Comparison of ENCODE assay signal across 16 cellular contexts in genomic region chr19:58550362-58551122, GRCh38. TPM values are rescaled to one million over a fixed set of nuclear protein-coding genes. Genes with fewer than 3 reads are reported as not detected.
A peak's percentile ranks its signal among the peaks of the same experiment; 100 is the strongest.
DNase-seq lines count a peak whose midpoint lies in the region; ATAC-seq and TF ChIP-seq lines count a peak whose summit lies in the region.
"Had no signal": no experiment of that assay in that cellular context is flagged by ENCODE, and none has a peak within 500 bp of the region (broad histone marks: within the 10 kb centered on the region; RNA-seq: fewer than 3 reads in every experiment).

No MANE protein-coding gene starts in this region.

- no peaks in the 10 kb centered on the region for H3K9me3 Mint-ChIP-seq in activated T-cell treated with anti-CD3 and anti-CD28 coated beads, Interleukin-2, amount 50 U/mL, for 24 hours
- H3K9me3 Mint-ChIP-seq in activated T-helper 17 cell treated with anti-CD3 and anti-CD28 coated beads, Interleukin-2, amount 50 U/mL, for 72 hours: no peaks in the 10 kb centered on the region
- no peaks in the 10 kb centered on the region for H3K9me3 Mint-ChIP-seq in neural crest cell
- H3K9me3 Mint-ChIP-seq: activated naive CD4-positive, alpha-beta T cell treated with anti-CD3 and anti-CD28 coated beads, Interleukin-2, amount 10 ng/mL, durations not matched to agents 7 days and 5 days had no signal

- no peak for ATAC-seq in activated T-helper 17 cell treated with anti-CD3 and anti-CD28 coated beads, Interleukin-2, amount 50 U/mL, for 72 hours (replicated peaks)
- ATAC-seq in GM19035 (IDR thresholded peaks at IDR 0.05; ENCODE audit: unreplicated experiment) (no peak), HG02852 (IDR thresholded peaks at IDR 0.05; ENCODE audit: unreplicated experiment) (no peak)
- ATAC-seq: activated CD4-positive, alpha-beta T cell treated with anti-CD3 and anti-CD28 coated beads for 36 hours; left lobe of liver had no signal

- peak; percentile 30 for DNase-seq in activated T-cell treated with anti-CD3 and anti-CD28 coated beads, Interleukin-2, amount 50 U/mL, for 24 hours
- DNase-seq in activated T-cell treated with anti-CD3 and anti-CD28 coated beads for 4 hours: no peak
- DNase-seq in neural crest cell (ENCODE audit: low read depth, low spot score): no peak
- DNase-seq: activated CD4-positive, alpha-beta T cell treated with anti-CD3 and anti-CD28 coated beads for 36 hours; activated naive CD4-positive, alpha-beta T cell treated with anti-CD3 and anti-CD28 coated beads, Interleukin-2, amount 10 ng/mL, durations not matched to agents 7 days and 5 days; GOT3; head of caudate nucleus; midbrain; NCI-H1092; NCI-H2107; NCI-H510A treated with DMSO at 0.1 percent for 48 hours; uterus had no signal

- H3K27me3 Mint-ChIP-seq in activated T-cell treated with anti-CD3 and anti-CD28 coated beads, Interleukin-2, amount 50 U/mL, for 24 hours: no peaks in the 10 kb centered on the region
- H3K27me3 Mint-ChIP-seq in activated T-helper 17 cell treated with anti-CD3 and anti-CD28 coated beads, Interleukin-2, amount 50 U/mL, for 72 hours: no peaks in the 10 kb centered on the region
- H3K27me3 Mint-ChIP-seq in neural crest cell (ENCODE audit: low read depth): peaks cover 39% of the 10 kb centered on the region
- H3K27me3 Mint-ChIP-seq: activated CD4-positive, alpha-beta T cell treated with anti-CD3 and anti-CD28 coated beads for 36 hours; activated naive CD4-positive, alpha-beta T cell treated with anti-CD3 and anti-CD28 coated beads, Interleukin-2, amount 10 ng/mL, durations not matched to agents 7 days and 5 days had no signal

- TF ChIP-seq CTCF in neural crest cell (conservative IDR thresholded peaks at IDR 0.05): no peak

- peak overlapping the region; percentile 84 for H3K27ac Mint-ChIP-seq in activated T-cell treated with anti-CD3 and anti-CD28 coated beads, Interleukin-2, amount 50 U/mL, for 24 hours
- peak overlapping the region; percentile 28 for H3K27ac Mint-ChIP-seq in activated T-helper 17 cell treated with anti-CD3 and anti-CD28 coated beads, Interleukin-2, amount 50 U/mL, for 72 hours
- H3K27ac Mint-ChIP-seq in neural crest cell (ENCODE audit: unreplicated experiment): no peak overlapping the region
- H3K27ac Mint-ChIP-seq: activated naive CD4-positive, alpha-beta T cell treated with anti-CD3 and anti-CD28 coated beads, Interleukin-2, amount 10 ng/mL, durations not matched to agents 7 days and 5 days had no signal

- no peak overlapping the region for H3K4me3 Mint-ChIP-seq in activated T-cell treated with anti-CD3 and anti-CD28 coated beads, Interleukin-2, amount 50 U/mL, for 24 hours
- no peak overlapping the region for H3K4me3 Mint-ChIP-seq in activated T-helper 17 cell treated with anti-CD3 and anti-CD28 coated beads, Interleukin-2, amount 50 U/mL, for 72 hours
- H3K4me3 Mint-ChIP-seq in neural crest cell: peak overlapping the region; percentile 77
- H3K4me3 Mint-ChIP-seq: activated CD4-positive, alpha-beta T cell treated with anti-CD3 and anti-CD28 coated beads for 36 hours; activated naive CD4-positive, alpha-beta T cell treated with anti-CD3 and anti-CD28 coated beads, Interleukin-2, amount 10 ng/mL, durations not matched to agents 7 days and 5 days had no signal

- peaks cover 99% of the 10 kb centered on the region for H3K36me3 Mint-ChIP-seq in activated T-cell treated with anti-CD3 and anti-CD28 coated beads, Interleukin-2, amount 50 U/mL, for 24 hours (ENCODE audit: low read depth)
- peaks cover 100% of the 10 kb centered on the region for H3K36me3 Mint-ChIP-seq in activated T-helper 17 cell treated with anti-CD3 and anti-CD28 coated beads, Interleukin-2, amount 50 U/mL, for 72 hours (ENCODE audit: low read depth)
- peaks cover 53% of the 10 kb centered on the region for H3K36me3 Mint-ChIP-seq in neural crest cell (ENCODE audit: low read depth)

- H3K4me1 Mint-ChIP-seq in activated T-cell treated with anti-CD3 and anti-CD28 coated beads, Interleukin-2, amount 50 U/mL, for 24 hours (ENCODE audit: low read depth): peaks cover 62% of the 10 kb centered on the region
- peaks cover 36% of the 10 kb centered on the region for H3K4me1 Mint-ChIP-seq in activated T-helper 17 cell treated with anti-CD3 and anti-CD28 coated beads, Interleukin-2, amount 50 U/mL, for 72 hours
- H3K4me1 Mint-ChIP-seq in neural crest cell: peaks cover 58% of the 10 kb centered on the region

RNA-seq across cellular contexts. Expression of gene CHMP2A, which starts 4.4 kb away (rescaled TPM):
- 10 to 100 TPM; 79.0 to 95.8 TPM for total RNA-seq in activated T-helper 17 cell treated with anti-CD3 and anti-CD28 coated beads, Interleukin-2, amount 50 U/mL, for 72 hours
- 61.6 and 64.6 TPM in 2 replicates for total RNA-seq in neural crest cell

RNA-seq across cellular contexts. Expression of gene TRIM28, which starts 6.7 kb away (rescaled TPM):
- total RNA-seq in activated T-helper 17 cell treated with anti-CD3 and anti-CD28 coated beads, Interleukin-2, amount 50 U/mL, for 72 hours: 100 to 1,000 TPM; 336 to 455 TPM
- total RNA-seq in neural crest cell: 964 and 1,000 TPM in 2 replicates

RNA-seq across cellular contexts. Expression of gene UBE2M, which starts 7.9 kb away (rescaled TPM):
- total RNA-seq in activated T-helper 17 cell treated with anti-CD3 and anti-CD28 coated beads, Interleukin-2, amount 50 U/mL, for 72 hours: 100 to 1,000 TPM; 102 to 141 TPM
- 113 and 119 TPM in 2 replicates for total RNA-seq in neural crest cell

RNA-seq across cellular contexts. Expression of gene MZF1, which starts 22.6 kb away (rescaled TPM):
- 10 to 100 TPM; 26.6 to 57.9 TPM for total RNA-seq in activated T-helper 17 cell treated with anti-CD3 and anti-CD28 coated beads, Interleukin-2, amount 50 U/mL, for 72 hours
- 40.5 and 43.3 TPM in 2 replicates for total RNA-seq in neural crest cell

RNA-seq across cellular contexts. Expression of gene ZBTB45, which starts 30.9 kb away (rescaled TPM):
- total RNA-seq in activated T-helper 17 cell treated with anti-CD3 and anti-CD28 coated beads, Interleukin-2, amount 50 U/mL, for 72 hours: 10 to 100 TPM; 11.0 to 14.3 TPM
- 24.1 and 27.3 TPM in 2 replicates for total RNA-seq in neural crest cell
